1 cellular context compared by ENCODE assay signal in genomic region chr14:69767369-69767999, GRCh38.
TF ChIP-seq lines count a peak whose summit lies in the region.

No MANE protein-coding gene starts in this region.

TF ChIP-seq in GM12878, 131 proteins besides CTCF, POLR2A, EP300 and RAD21 (continued from another document and continues in another):
- TF ChIP-seq IRF5 (IDR thresholded peaks at IDR 0.05; ENCODE audit: borderline replicate concordance) (no peak; the same call in 1 of the 2 replicates), FOS (IDR thresholded peaks at IDR 0.05; ENCODE audit: borderline replicate concordance, extremely low read depth, insufficient read length) (no peak), SPI1 (IDR thresholded peaks at IDR 0.05; ENCODE audit: borderline replicate concordance, insufficient read depth, low read depth, low read length) (no peak), HDGF (IDR thresholded peaks at IDR 0.05) (peak; percentile 25; the same call in 1 of the 2 replicates), MLLT1 (IDR thresholded peaks at IDR 0.05) (peak; percentile 96), NRF1 (conservative IDR thresholded peaks at IDR 0.05; ENCODE audit: low read depth, low read length) (peak; percentile 32), BMI1 (IDR thresholded peaks at IDR 0.05; ENCODE audit: borderline replicate concordance) (no peak), ZBTB11 (CRISPR knock-in tag; IDR thresholded peaks at IDR 0.05) (no peak), RFX5 (IDR thresholded peaks at IDR 0.05; ENCODE audit: low read depth, low read length) (peak; percentile 64), BCL3 (IDR thresholded peaks at IDR 0.05; ENCODE audit: borderline replicate concordance, insufficient read depth, low read depth, low read length, poor library complexity, severe bottlenecking) (peak; percentile 26), STAT1 (conservative IDR thresholded peaks at IDR 0.05) (no peak; the same call in 1 of the 2 replicates), ZBTB40 (IDR thresholded peaks at IDR 0.05; ENCODE audit: borderline replicate concordance) (no peak), E2F8 (IDR thresholded peaks at IDR 0.05; ENCODE audit: low read depth, partially characterized antibody) (no peak), ATF2 (IDR thresholded peaks at IDR 0.05; ENCODE audit: low read length) (no peak), GABPA (IDR thresholded peaks at IDR 0.05; ENCODE audit: low read depth) (no peak), ZNF687 (IDR thresholded peaks at IDR 0.05) (no peak), CHD2 (IDR thresholded peaks at IDR 0.05; ENCODE audit: borderline replicate concordance, low read depth, low read length) (peak; percentile 97), MXI1 (IDR thresholded peaks at IDR 0.05; ENCODE audit: low read depth, low read length) (0 out of 2 replicates have a peak, but pooled peaks have one; percentile 68), NFIC (IDR thresholded peaks at IDR 0.05; ENCODE audit: low read depth, low read length) (no peak), BCLAF1 (IDR thresholded peaks at IDR 0.05) (no peak), SMC3 (IDR thresholded peaks at IDR 0.05; ENCODE audit: borderline replicate concordance, low read length) (no peak), RBBP5 (conservative IDR thresholded peaks at IDR 0.05) (no peak), KAT2A (conservative IDR thresholded peaks at IDR 0.05; ENCODE audit: control insufficient read depth, low read depth, low read length) (no peak), SIX5 (IDR thresholded peaks at IDR 0.05; ENCODE audit: low read depth, low read length, severe bottlenecking) (no peak), PAX8 (IDR thresholded peaks at IDR 0.05) (0 out of 2 replicates have a peak, but pooled peaks have one; percentile 18), WRNIP1 (IDR thresholded peaks at IDR 0.05; ENCODE audit: borderline replicate concordance, low read depth, low read length) (no peak), CBFB (IDR thresholded peaks at IDR 0.05; ENCODE audit: low read depth) (peak; percentile 96)
